In the genomic region with DNA sequence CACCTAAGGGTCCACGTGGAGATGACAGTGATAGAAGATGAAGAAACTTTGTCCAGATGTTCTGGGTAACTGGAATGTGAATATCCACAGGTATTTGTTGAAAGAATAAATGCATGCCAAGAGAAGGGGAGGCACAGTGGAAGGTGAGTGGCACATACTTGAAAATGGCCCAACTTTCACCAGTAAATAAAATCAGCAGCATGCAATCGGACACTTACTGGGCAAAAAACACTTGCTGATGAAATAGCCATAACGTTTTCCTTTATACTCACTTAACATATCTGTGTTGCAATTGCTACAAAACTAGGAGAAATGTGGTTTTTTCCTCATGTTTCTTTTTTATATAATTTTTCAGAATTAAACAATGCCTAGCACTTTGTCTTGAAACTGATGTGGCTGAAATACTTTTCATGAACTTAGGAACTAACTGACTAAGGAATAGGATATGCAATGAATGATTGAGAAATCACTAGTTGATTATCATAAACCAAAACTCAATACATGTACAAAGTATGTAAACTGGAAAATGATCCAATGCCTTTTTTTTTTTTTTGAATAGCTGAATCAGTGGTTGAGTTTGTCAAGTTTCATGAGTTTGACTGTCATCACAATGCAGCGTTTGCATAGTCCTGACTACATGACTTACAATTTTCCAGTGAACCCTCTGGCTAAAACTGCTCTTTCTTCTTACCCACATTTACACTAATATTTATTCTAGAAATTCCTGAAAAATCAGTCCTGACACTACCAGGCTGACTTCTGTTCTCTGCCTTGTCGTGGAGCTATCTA, we compare ENCODE assay signal across 17 cellular contexts.
A peak's percentile ranks its signal among the peaks of the same experiment; 100 is the strongest.
DNase-seq lines count a peak whose midpoint lies in the region; ATAC-seq and TF ChIP-seq lines count a peak whose summit lies in the region.
"Had no signal": no experiment of that assay in that cellular context is flagged by ENCODE, and none has a peak within 500 bp of the region (broad histone marks: within the 10 kb centered on the region; RNA-seq: fewer than 3 reads in every experiment).

No MANE protein-coding gene starts in this region.

- intact Hi-C loops in mammary epithelial cell (cut with micrococcal nuclease): no loop called here

- peak overlapping the region; percentile 52 for H3K4me2 ChIP-seq in GM23248 (ENCODE audit: unreplicated experiment)
- no peak overlapping the region for H3K4me2 ChIP-seq in mammary epithelial cell (ENCODE audit: insufficient read depth, low read depth, low read length)

- H3K27me3 ChIP-seq in GM23248 (replicated peaks; ENCODE audit: insufficient read depth) (peaks cover 15% of the 10 kb centered on the region), mammary epithelial cell (ENCODE audit: insufficient read depth, low read length) (no peaks in the 10 kb centered on the region), stomach smooth muscle (ENCODE audit: control insufficient read depth in 1 of 2, insufficient read depth in 2 of 2, low read length in 2 of 2) (no peaks in the 10 kb centered on the region)
- H3K27me3 ChIP-seq: colonic mucosa had no signal

- in situ Hi-C loops in GM23248 (cut with MboI) (no loop called here), mammary epithelial cell (cut with MboI; ENCODE audit: low sequenced_read_pairs in 2 of 2) (no loop called here), GM13976 (cut with MboI; ENCODE audit: low sequenced_read_pairs, unreplicated experiment) (no loop called here)

- BruUV-seq in mammary epithelial cell (replicated peaks; lab: Mats Ljungman, UMichigan): no TSS peak

- H2AFZ ChIP-seq in GM23248 (no peak overlapping the region), mammary epithelial cell (ENCODE audit: low read depth, low read length) (no peak overlapping the region)

- CTCF ChIA-PET in mammary epithelial cell (lab: Charles Lee; ENCODE audit: low non-redundant PET): no interaction called here

- dilution Hi-C loops in mammary epithelial cell (cut with HindIII; ENCODE audit: low sequenced_read_pairs): no loop called here

- ATAC-seq in HG02763 (IDR thresholded peaks at IDR 0.05; ENCODE audit: unreplicated experiment): no peak
- ATAC-seq: activated naive CD4-positive, alpha-beta T cell treated with anti-CD3 and anti-CD28 coated beads, Interleukin-2, amount 50 U/mL, for 72 hours; CD8-positive, alpha-beta T cell had no signal

- TF ChIP-seq CTCF in mammary epithelial cell (conservative IDR thresholded peaks at IDR 0.05 in 1 of 2, IDR thresholded peaks at IDR 0.05 in 1 of 2; ENCODE audit: extremely low read depth in 1 of 2, insufficient read depth in 1 of 2, low read depth in 1 of 2, low read length in 2 of 2) (no peak), GM13976 (IDR thresholded peaks at IDR 0.05; ENCODE audit: borderline replicate concordance, control extremely low read depth, extremely low read depth, insufficient read depth, missing control alignments) (no peak)

- H3K79me2 ChIP-seq in GM23248 (ENCODE audit: insufficient read depth) (no peaks in the 10 kb centered on the region), mammary epithelial cell (ENCODE audit: insufficient read depth, low read length) (no peaks in the 10 kb centered on the region)

- no peaks in the 10 kb centered on the region for H3K9me2 ChIP-seq in GM23248 (ENCODE audit: insufficient read depth)

- H3K27ac ChIP-seq in GM23248: peak overlapping the region; percentile 53
- H3K27ac ChIP-seq in mammary epithelial cell (ENCODE audit: insufficient read depth, low read depth, low read length): no peak overlapping the region
- H3K27ac ChIP-seq in stomach smooth muscle (ENCODE audit: low read length): peak overlapping the region; percentile 31
- H3K27ac ChIP-seq: colonic mucosa, neutrophil, thoracic aorta had no signal

- H3K9ac ChIP-seq in GM23248 (no peak overlapping the region), mammary epithelial cell (ENCODE audit: insufficient read depth, low read length) (no peak overlapping the region), stomach smooth muscle (ENCODE audit: low read length in 2 of 2) (no peak overlapping the region)

- H4K20me1 ChIP-seq in GM23248 (ENCODE audit: insufficient read depth) (no peaks in the 10 kb centered on the region), mammary epithelial cell (ENCODE audit: insufficient read depth, low read length) (no peaks in the 10 kb centered on the region)

- no peak overlapping the region for H3K4me3 ChIP-seq in GM23248
- H3K4me3 ChIP-seq in mammary epithelial cell (replicated peaks in 1 of 3; ENCODE audit: insufficient read depth in 1 of 3, low read depth in 2 of 3, low read length in 3 of 3): no peak overlapping the region
- H3K4me3 ChIP-seq in stomach smooth muscle (ENCODE audit: low read length in 2 of 2): no peak overlapping the region
- H3K4me3 ChIP-seq: colonic mucosa, thoracic aorta had no signal

- peaks cover 12% of the 10 kb centered on the region; the same call in 1 of the 2 replicates for H3F3A ChIP-seq in GM23248 (ENCODE audit: insufficient read depth)

- H3K36me3 ChIP-seq in GM23248 (ENCODE audit: low read depth) (no peaks in the 10 kb centered on the region), mammary epithelial cell (ENCODE audit: insufficient read depth, low read length) (no peaks in the 10 kb centered on the region), stomach smooth muscle (ENCODE audit: control insufficient read depth in 2 of 2, insufficient read depth in 2 of 2, low read length in 2 of 2) (no peaks in the 10 kb centered on the region)
- H3K36me3 ChIP-seq: colonic mucosa, neutrophil, thoracic aorta had no signal

- DNase-seq in GM23248 (peak; percentile 72), mammary epithelial cell (peak; percentile 52), iPS-NIHi11 (ENCODE audit: low spot score) (peak; percentile 25), NCI-H1436 (lab: John Stamatoyannopoulos, UW) (no peak), GM13976 (ENCODE audit: low spot score) (no peak)
- no peak for DNase-seq in activated CD8-positive, alpha-beta memory T cell treated with anti-CD3 and anti-CD28 coated beads, Interleukin-2, amount 50 U/mL, for 48 hours
- DNase-seq: CD8-positive, alpha-beta T cell; colonic mucosa; mesendoderm; NCI-H1048; NCI-H2171; T-helper 1 cell had no signal

- WGBS in GM23248 (ENCODE audit: low coverage in 1 of 2, low lambda C conversion rate in 2 of 2, missing lambda C conversion rate in 2 of 2), 2 experiments: 20 to 25% methylated on average over 5 of the region's 5 CpGs
- WGBS in mammary epithelial cell (ENCODE audit: low coverage, missing lambda C conversion rate): 82% methylated on average over 5 of the region's 5 CpGs

- H3K4me1 ChIP-seq in GM23248 (ENCODE audit: insufficient read depth) (peaks cover 12% of the 10 kb centered on the region), mammary epithelial cell (ENCODE audit: insufficient read depth, low read length) (no peaks in the 10 kb centered on the region), stomach smooth muscle (ENCODE audit: control insufficient read depth, insufficient read depth, low read length) (peaks cover 21% of the 10 kb centered on the region)
- H3K4me1 ChIP-seq: colonic mucosa had no signal

- H3K9me3 ChIP-seq in GM23248 (ENCODE audit: low read depth) (no peaks in the 10 kb centered on the region), mammary epithelial cell (replicated peaks; ENCODE audit: insufficient read depth, low read length) (no peaks in the 10 kb centered on the region), stomach smooth muscle (ENCODE audit: control insufficient read depth in 2 of 2, low read length in 2 of 2) (no peaks in the 10 kb centered on the region)
- H3K9me3 ChIP-seq: colonic mucosa, neutrophil, thoracic aorta had no signal

Comparison
In these comparisons a context has a peak if more than half of its experiments do, and no peak if none do; other contexts are left out.
1. DNase-seq: peak in GM23248 (single experiment), mammary epithelial cell (single experiment) and iPS-NIHi11 (single experiment); none in activated CD8-positive, alpha-beta memory T cell treated with anti-CD3 and anti-CD28 coated beads, Interleukin-2, amount 50 U/mL, for 48 hours (single experiment), NCI-H1436 (single experiment) and GM13976 (single experiment).